Comparison of ENCODE assay signal across 26 cellular contexts in genomic region chr22:44632823-44633478, GRCh38.
A peak's percentile ranks its signal among the peaks of the same experiment; 100 is the strongest.
DNase-seq lines count a peak whose midpoint lies in the region; ATAC-seq and TF ChIP-seq lines count a peak whose summit lies in the region.
"Had no signal": no experiment of that assay in that cellular context is flagged by ENCODE, and none has a peak within 500 bp of the region (broad histone marks: within the 10 kb centered on the region; RNA-seq: fewer than 3 reads in every experiment).

No MANE protein-coding gene starts in this region.

- intact Hi-C loops in mammary epithelial cell (cut with micrococcal nuclease): no loop called here

- dilution Hi-C loops in mammary epithelial cell (cut with HindIII; ENCODE audit: low sequenced_read_pairs): no loop called here

- no peaks in the 10 kb centered on the region for H4K20me1 ChIP-seq in mammary epithelial cell (ENCODE audit: insufficient read depth, low read length)

- CTCF ChIA-PET in activated naive CD4-positive, alpha-beta T cell treated with anti-CD3 and anti-CD28 coated beads, Interleukin-2, amount 10 ng/mL, durations not matched to agents 7 days and 5 days (lab: Charles Lee): no interaction called here
- CTCF ChIA-PET in mammary epithelial cell (lab: Charles Lee; ENCODE audit: low non-redundant PET): no interaction called here
- CTCF ChIA-PET in HEK293T (lab: Yijun Ruan, JAX): no interaction called here

- H3K9me3 Mint-ChIP-seq in activated naive CD4-positive, alpha-beta T cell treated with anti-CD3 and anti-CD28 coated beads, Interleukin-2, amount 10 ng/mL, durations not matched to agents 7 days and 5 days: peaks cover 2% of the 10 kb centered on the region
- peaks cover 7% of the 10 kb centered on the region for H3K9me3 Mint-ChIP-seq in chondrocyte (ENCODE audit: low read depth)
- peaks cover 0 to 18% of the 10 kb centered on the region in 2 donors for H3K9me3 Mint-ChIP-seq in stimulated activated naive CD8-positive, alpha-beta T cell treated with anti-CD3 and anti-CD28 coated beads, Interleukin-15, amount 100 ng/mL, for 72 hours

- no peak overlapping the region for H3K4me2 ChIP-seq in mammary epithelial cell (ENCODE audit: insufficient read depth, low read depth, low read length)
- H3K4me2 ChIP-seq: A549 had no signal

- no peaks in the 10 kb centered on the region for H3K27me3 ChIP-seq in mammary epithelial cell (ENCODE audit: insufficient read depth, low read length)
- H3K27me3 ChIP-seq: ascending aorta, BE2C had no signal

- POLR2A ChIA-PET in HEK293T (lab: Yijun Ruan, JAX): no interaction called here

- WGBS in mammary epithelial cell (ENCODE audit: low coverage, missing lambda C conversion rate): 82% methylated on average over 3 of the region's 3 CpGs

- no peaks in the 10 kb centered on the region for H3K36me3 Mint-ChIP-seq in activated naive CD4-positive, alpha-beta T cell treated with anti-CD3 and anti-CD28 coated beads, Interleukin-2, amount 10 ng/mL, durations not matched to agents 7 days and 5 days
- H3K36me3 Mint-ChIP-seq in chondrocyte (ENCODE audit: low read depth): peaks cover 5% of the 10 kb centered on the region
- H3K36me3 Mint-ChIP-seq: WTC11 had no signal

- H3K36me3 ChIP-seq in mammary epithelial cell (ENCODE audit: insufficient read depth, low read length): no peaks in the 10 kb centered on the region
- H3K36me3 ChIP-seq: ascending aorta, BE2C had no signal

- H3K27me3 Mint-ChIP-seq in activated naive CD4-positive, alpha-beta T cell treated with anti-CD3 and anti-CD28 coated beads, Interleukin-2, amount 10 ng/mL, durations not matched to agents 7 days and 5 days: peaks cover 38% of the 10 kb centered on the region
- H3K27me3 Mint-ChIP-seq in chondrocyte (ENCODE audit: low read depth): peaks cover 9% of the 10 kb centered on the region
- H3K27me3 Mint-ChIP-seq in stimulated activated naive CD8-positive, alpha-beta T cell treated with anti-CD3 and anti-CD28 coated beads, Interleukin-15, amount 100 ng/mL, for 72 hours: no peaks in the 10 kb centered on the region
- H3K27me3 Mint-ChIP-seq: activated T-cell treated with anti-CD3 and anti-CD28 coated beads, Interleukin-2, amount 50 U/mL, for 24 hours; naive thymus-derived CD8-positive, alpha-beta T cell had no signal

- peak; percentile 42 for DNase-seq in activated naive CD4-positive, alpha-beta T cell treated with anti-CD3 and anti-CD28 coated beads, Interleukin-2, amount 10 ng/mL, durations not matched to agents 7 days and 5 days
- DNase-seq in activated naive CD4-positive, alpha-beta T cell treated with anti-CD3 and anti-CD28 coated beads, Interleukin-2, amount 50 U/mL, for 16 hours: no peak
- DNase-seq in OCI-M1 (lab: John Stamatoyannopoulos, UW) (peak; percentile 48), chondrocyte (ENCODE audit: low spot score) (peak; percentile 21), mammary epithelial cell (no peak), HEK293T (ENCODE audit: extremely low spot score) (no peak)
- no peak for DNase-seq in stimulated activated naive CD8-positive, alpha-beta T cell treated with anti-CD3 and anti-CD28 coated beads, Interleukin-15, amount 100 ng/mL, for 72 hours
- DNase-seq in activated effector memory CD4-positive, alpha-beta T cell treated with anti-CD3 and anti-CD28 coated beads, Interleukin-2, amount 50 U/mL, for 16 hours: no peak
- DNase-seq: activated naive CD4-positive, alpha-beta T cell; activated T-cell treated with anti-CD3 and anti-CD28 coated beads, Interleukin-2, amount 50 U/mL, for 24 hours; BE2C; HCEC 1CT; islet precursor cell; left ventricle myocardium superior; midbrain; naive thymus-derived CD8-positive, alpha-beta T cell; NCI-H1436 treated with DMSO at 0.1 percent for 48 hours; NCI-H524 treated with DMSO at 0.1 percent for 48 hours; retina; small intestine; stimulated activated CD4-positive, alpha-beta T cell treated with anti-CD3 and anti-CD28 coated beads, Interleukin-2, amount 100 ng/mL, for 24 hours had no signal

- H3K4me1 Mint-ChIP-seq in activated naive CD4-positive, alpha-beta T cell treated with anti-CD3 and anti-CD28 coated beads, Interleukin-2, amount 10 ng/mL, durations not matched to agents 7 days and 5 days: peaks cover 6% of the 10 kb centered on the region
- no peaks in the 10 kb centered on the region for H3K4me1 Mint-ChIP-seq in chondrocyte (ENCODE audit: low read depth)
- H3K4me1 Mint-ChIP-seq in stimulated activated naive CD8-positive, alpha-beta T cell treated with anti-CD3 and anti-CD28 coated beads, Interleukin-15, amount 100 ng/mL, for 72 hours: no peaks in the 10 kb centered on the region
- H3K4me1 Mint-ChIP-seq: stimulated activated memory B cell treated with anti-CD40 and anti-IgM and Interleukin-4, amounts not matched to agents 10 μg/mL and 1 μg/mL and 100 μg/mL, for 72 hours; WTC11 had no signal

- H3K4me3 ChIP-seq in mammary epithelial cell (replicated peaks in 1 of 3; ENCODE audit: insufficient read depth in 1 of 3, low read depth in 2 of 3, low read length in 3 of 3): no peak overlapping the region
- H3K4me3 ChIP-seq: A549, ascending aorta had no signal

- no peak overlapping the region for H3K9ac ChIP-seq in mammary epithelial cell (ENCODE audit: insufficient read depth, low read length)

- BruUV-seq in mammary epithelial cell (replicated peaks; lab: Mats Ljungman, UMichigan): no TSS peak

- H3K4me1 ChIP-seq in mammary epithelial cell (ENCODE audit: insufficient read depth, low read length): no peaks in the 10 kb centered on the region
- H3K4me1 ChIP-seq: A549, ascending aorta, BE2C had no signal

- H3K27ac Mint-ChIP-seq in activated naive CD4-positive, alpha-beta T cell treated with anti-CD3 and anti-CD28 coated beads, Interleukin-2, amount 10 ng/mL, durations not matched to agents 7 days and 5 days: no peak overlapping the region
- H3K27ac Mint-ChIP-seq in chondrocyte (ENCODE audit: unreplicated experiment): no peak overlapping the region
- H3K27ac Mint-ChIP-seq in stimulated activated naive CD8-positive, alpha-beta T cell treated with anti-CD3 and anti-CD28 coated beads, Interleukin-15, amount 100 ng/mL, for 72 hours: no peak overlapping the region
- H3K27ac Mint-ChIP-seq: activated T-cell treated with anti-CD3 and anti-CD28 coated beads, Interleukin-2, amount 50 U/mL, for 24 hours; naive thymus-derived CD8-positive, alpha-beta T cell; stimulated activated memory B cell treated with anti-CD40 and anti-IgM and Interleukin-4, amounts not matched to agents 10 μg/mL and 1 μg/mL and 100 μg/mL, for 72 hours; T-helper 2 cell treated with Interferon-gamma antibody and Interleukin-4, amounts not matched to agents 5 μg/mL and 100 μg/mL, for 36 hours; WTC11 had no signal

- no peak for TF ChIP-seq CTCF in chondrocyte (IDR thresholded peaks at IDR 0.05)
- TF ChIP-seq CTCF in mammary epithelial cell (conservative IDR thresholded peaks at IDR 0.05 in 1 of 2, IDR thresholded peaks at IDR 0.05 in 1 of 2; ENCODE audit: extremely low read depth in 1 of 2, insufficient read depth in 1 of 2, low read depth in 1 of 2, low read length in 2 of 2): no peak

- no peaks in the 10 kb centered on the region for H3K9me3 ChIP-seq in mammary epithelial cell (replicated peaks; ENCODE audit: insufficient read depth, low read length)
- H3K9me3 ChIP-seq: A549, ascending aorta, BE2C had no signal

- ATAC-seq in stimulated activated naive CD8-positive, alpha-beta T cell treated with anti-CD3 and anti-CD28 coated beads, Interleukin-15, amount 100 ng/mL, for 72 hours: peak; percentile 62
- ATAC-seq: A549; left ventricle myocardium superior; stimulated activated memory B cell treated with anti-CD40 and anti-IgM and Interleukin-4, amounts not matched to agents 10 μg/mL and 1 μg/mL and 100 μg/mL, for 72 hours; WTC11 had no signal

- H3K4me3 Mint-ChIP-seq in activated naive CD4-positive, alpha-beta T cell treated with anti-CD3 and anti-CD28 coated beads, Interleukin-2, amount 10 ng/mL, durations not matched to agents 7 days and 5 days: no peak overlapping the region
- no peak overlapping the region for H3K4me3 Mint-ChIP-seq in chondrocyte (ENCODE audit: unreplicated experiment)
- no peak overlapping the region for H3K4me3 Mint-ChIP-seq in stimulated activated naive CD8-positive, alpha-beta T cell treated with anti-CD3 and anti-CD28 coated beads, Interleukin-15, amount 100 ng/mL, for 72 hours
- H3K4me3 Mint-ChIP-seq: activated T-cell treated with anti-CD3 and anti-CD28 coated beads, Interleukin-2, amount 50 U/mL, for 24 hours; naive thymus-derived CD8-positive, alpha-beta T cell; stimulated activated memory B cell treated with anti-CD40 and anti-IgM and Interleukin-4, amounts not matched to agents 10 μg/mL and 1 μg/mL and 100 μg/mL, for 72 hours; T-helper 2 cell treated with Interferon-gamma antibody and Interleukin-4, amounts not matched to agents 5 μg/mL and 100 μg/mL, for 36 hours; WTC11 had no signal

- H3K27ac ChIP-seq in mammary epithelial cell (ENCODE audit: insufficient read depth, low read depth, low read length): no peak overlapping the region
- H3K27ac ChIP-seq: A549, ascending aorta had no signal

- no peak overlapping the region for H2AFZ ChIP-seq in mammary epithelial cell (ENCODE audit: low read depth, low read length)

- in situ Hi-C loops in mammary epithelial cell (cut with MboI; ENCODE audit: low sequenced_read_pairs in 2 of 2): no loop called here

- H3K79me2 ChIP-seq in mammary epithelial cell (ENCODE audit: insufficient read depth, low read length): no peaks in the 10 kb centered on the region

TF ChIP-seq in HEK293T, 16 proteins besides CTCF, POLR2A, EP300 and RAD21:
- TF ChIP-seq CTBP1 (IDR thresholded peaks at IDR 0.05; ENCODE audit: borderline replicate concordance): no peak
- TF ChIP-seq HDGF (IDR thresholded peaks at IDR 0.05; ENCODE audit: borderline replicate concordance): no peak
- TF ChIP-seq SUZ12 (IDR thresholded peaks at IDR 0.05): no peak
- no peak for TF ChIP-seq ARNT (IDR thresholded peaks at IDR 0.05)
- TF ChIP-seq SP1 (IDR thresholded peaks at IDR 0.05): no peak
- TF ChIP-seq NFRKB (IDR thresholded peaks at IDR 0.05): no peak
- TF ChIP-seq FOXK2 (IDR thresholded peaks at IDR 0.05): no peak

Comparison
In these comparisons a context has a peak if more than half of its experiments do, and no peak if none do; other contexts are left out.
1. DNase-seq: peak in activated naive CD4-positive, alpha-beta T cell treated with anti-CD3 and anti-CD28 coated beads, Interleukin-2, amount 10 ng/mL, durations not matched to agents 7 days and 5 days (single experiment), OCI-M1 (single experiment) and chondrocyte (single experiment); none in activated naive CD4-positive, alpha-beta T cell treated with anti-CD3 and anti-CD28 coated beads, Interleukin-2, amount 50 U/mL, for 16 hours (single experiment), stimulated activated naive CD8-positive, alpha-beta T cell treated with anti-CD3 and anti-CD28 coated beads, Interleukin-15, amount 100 ng/mL, for 72 hours (0 of 2), mammary epithelial cell (single experiment), HEK293T (single experiment) and activated effector memory CD4-positive, alpha-beta T cell treated with anti-CD3 and anti-CD28 coated beads, Interleukin-2, amount 50 U/mL, for 16 hours (single experiment).